ENCODE assay signal across 9 cellular contexts in genomic region chr5:73673161-73673591, GRCh38. TPM values are rescaled to one million over a fixed set of nuclear protein-coding genes. Genes with fewer than 3 reads are reported as not detected.
A peak's percentile ranks its signal among the peaks of the same experiment; 100 is the strongest.
DNase-seq lines count a peak whose midpoint lies in the region; ATAC-seq and TF ChIP-seq lines count a peak whose summit lies in the region.
"Had no signal": no experiment of that assay in that cellular context is flagged by ENCODE, and none has a peak within 500 bp of the region (broad histone marks: within the 10 kb centered on the region; RNA-seq: fewer than 3 reads in every experiment).

No MANE protein-coding gene starts in this region.

- ATAC-seq in HG02870 (IDR thresholded peaks at IDR 0.05; ENCODE audit: unreplicated experiment) (no peak), GM21360 (IDR thresholded peaks at IDR 0.05; ENCODE audit: unreplicated experiment) (no peak), GM19452 (IDR thresholded peaks at IDR 0.05; ENCODE audit: unreplicated experiment) (no peak)

- in situ Hi-C loops in astrocyte of the spinal cord (cut with HindIII; ENCODE audit: low sequenced_read_pairs) = no loop called here

- H3K4me3 ChIP-seq in astrocyte of the spinal cord (ENCODE audit: low read depth, low read length) = no peak overlapping the region

- no peak for TF ChIP-seq CTCF in astrocyte of the spinal cord (IDR thresholded peaks at IDR 0.05; ENCODE audit: low read depth, low read length)

- peak; percentile 67 for DNase-seq in A172 (ENCODE audit: low spot score)
- DNase-seq in HT1080 (ENCODE audit: low read depth) = peak; percentile 67
- DNase-seq in astrocyte of the spinal cord (ENCODE audit: low read depth, low spot score) = peak; percentile 82
- DNase-seq in left kidney (ENCODE audit: low read depth, low spot score) = peak; percentile 24
- DNase-seq in hypothalamus (lab: John Stamatoyannopoulos, UW) = no peak
- DNase-seq: NCI-H510A had no signal

RNA-seq across cellular contexts. Expression of gene ARHGEF28, which starts 47.2 kb away (rescaled TPM):
- total RNA-seq in A172 (2014; rRNA removed; shearing (Covaris generic)) = 15.7 and 15.9 TPM in 2 replicates
- total RNA-seq in HT1080 (2014; rRNA removed; shearing (Covaris generic)) = 12.9 and 13.9 TPM in 2 replicates
- 11.2 and 13.8 TPM in 2 replicates for polyA plus RNA-seq in HT1080 (2015; cell fraction: cytosol; rRNA removed)
- polyA plus RNA-seq in HT1080 (2015; cell fraction: nucleus; rRNA removed) = 36.2 and 36.6 TPM in 2 replicates

Comparison
In these comparisons a context has a peak if more than half of its experiments do, and no peak if none do; other contexts are left out.
1. DNase-seq: peak in A172 (single experiment), HT1080 (single experiment), astrocyte of the spinal cord (single experiment) and left kidney (single experiment); none in hypothalamus (0 of 51).